ENCODE assay signal across 8 cellular contexts in the genomic region with DNA sequence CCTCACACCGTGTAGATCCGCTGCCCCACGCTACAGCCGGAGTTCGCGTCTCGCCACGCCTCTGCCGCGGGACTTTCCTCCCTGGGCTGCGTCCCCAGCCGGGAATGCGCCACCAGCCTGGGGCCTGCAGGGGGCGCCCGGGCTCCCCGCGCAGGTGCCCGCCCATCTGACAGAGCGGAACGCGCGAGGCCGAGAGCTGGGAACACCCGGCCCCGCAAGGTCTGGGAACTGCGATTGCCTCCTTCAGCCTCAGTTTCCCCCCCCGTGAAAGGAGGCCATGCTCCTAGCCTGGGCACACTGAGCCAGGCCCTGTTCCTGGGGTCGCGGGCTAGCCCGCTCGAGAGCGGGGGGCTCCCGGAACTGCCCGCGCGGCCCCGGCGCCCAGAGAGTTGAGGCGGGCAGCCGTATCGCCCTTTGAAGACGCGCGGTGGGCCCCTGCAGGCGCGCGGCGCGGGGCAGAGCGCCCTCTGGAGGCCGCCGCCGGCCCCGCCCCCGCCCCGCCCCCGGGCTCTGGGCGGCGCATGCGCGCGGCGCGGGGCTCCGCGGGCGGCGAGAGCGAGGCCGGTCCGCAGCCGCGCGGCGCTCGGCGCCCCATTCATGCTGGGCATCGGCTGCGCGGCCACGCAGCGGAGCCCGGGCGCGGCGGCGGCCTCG.
DNase-seq lines count a peak whose midpoint lies in the region; ATAC-seq and TF ChIP-seq lines count a peak whose summit lies in the region.

A gene (plus strand): TSS at position 594 of the 654 bp plus-strand sequence. CDS start 5,479 bp downstream, outside the sequence.

- CTCF ChIA-PET in AG04449 (lab: Yijun Ruan, JAX): interaction anchor here (0.6 to 8.5 kb wide), 42 partner anchors 10 to 564 kb away, joined by 3 to 211 read pairs (median 4); a partner anchor contains a TSS

- peak; percentile 39 for ATAC-seq in GM18858 (IDR thresholded peaks at IDR 0.05; ENCODE audit: unreplicated experiment)
- peak; percentile 41 for ATAC-seq in HG03064 (IDR thresholded peaks at IDR 0.05; ENCODE audit: low read depth, unreplicated experiment)
- ATAC-seq in activated CD4-positive, CD25-positive, alpha-beta regulatory T cell treated with anti-CD3 and anti-CD28 coated beads, Interleukin-2, amount 50 U/mL, for 24 hours: peak; percentile 76 to 79

- DNase-seq in AG04449 (ENCODE audit: low read depth, low spot score) (no peak), NCI-H2227 (lab: John Stamatoyannopoulos, UW; ENCODE audit: unreplicated experiment) (peak; percentile 74), cerebellar cortex (ENCODE audit: low spot score) (peak; percentile 61), kidney tubule cell (ENCODE audit: low spot score) (peak; percentile 85)
- peak; percentile 81 for DNase-seq in stimulated activated CD4-positive, alpha-beta T cell treated with anti-CD3 and anti-CD28 coated beads, Interleukin-1b, Interleukin-23, amount 100 ng/mL, for 4 hours (ENCODE audit: low read depth in 2 of 2)

- TF ChIP-seq CTCF in AG04449 (IDR thresholded peaks at IDR 0.05; ENCODE audit: insufficient read depth, low read length, missing control alignments): peak; percentile 99

- POLR2A ChIA-PET in AG04449 (lab: Yijun Ruan, JAX): interaction anchor here (0.6 to 1.2 kb wide), 2 partner anchors 20 to 229 kb away, joined by 3 read pairs; no protein-coding TSS in a partner anchor

- peak within 1 kb of the TSS; percentile 69 for H3K4me3 ChIP-seq in AG04449 (ENCODE audit: low read depth, low read length)
